ENCODE assay signal across 23 cellular contexts in the genomic region with DNA sequence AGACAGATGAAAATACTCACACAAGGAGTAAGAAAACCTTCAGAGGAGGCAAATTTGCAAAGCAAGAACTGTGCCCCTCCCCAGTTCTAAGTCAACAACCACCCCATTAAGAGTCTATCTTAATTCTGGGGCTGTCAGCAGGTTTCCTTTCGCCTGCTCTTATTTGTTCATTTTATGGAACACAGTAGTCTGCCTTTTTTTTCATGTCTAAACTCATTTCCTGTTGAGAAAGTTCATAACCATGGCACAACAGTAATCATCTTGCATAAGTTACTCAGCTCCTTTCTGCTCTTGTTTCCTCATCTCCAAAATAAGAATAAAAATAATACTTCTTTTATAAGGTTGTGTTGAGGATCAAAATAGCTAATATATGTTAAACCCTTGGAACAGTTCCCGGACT. TPM values are rescaled to one million over a fixed set of nuclear protein-coding genes. Genes with fewer than 3 reads are reported as not detected.
DNase-seq lines count a peak whose midpoint lies in the region; ATAC-seq, FAIRE-seq and TF ChIP-seq lines count a peak whose summit lies in the region.
"Had no signal": no experiment of that assay in that cellular context is flagged by ENCODE, and none has a peak within 500 bp of the region (broad histone marks: within the 10 kb centered on the region; RNA-seq: fewer than 3 reads in every experiment).

No MANE protein-coding gene starts in this region.

- ATAC-seq in Right ventricle myocardium superior (ENCODE audit: poor library complexity) = peak; percentile 22
- ATAC-seq: GM23338, HepG2, WTC11 had no signal

- H3K9me3 ChIP-seq in right atrium auricular region (no peaks in the 10 kb centered on the region), endothelial cell of umbilical vein (replicated peaks; ENCODE audit: control insufficient read depth, insufficient read depth, low read length) (no peaks in the 10 kb centered on the region)
- H3K9me3 ChIP-seq: sigmoid colon had no signal

- DNase-seq in Right ventricle myocardium superior = no peak
- no peak for DNase-seq in right atrium auricular region (ENCODE audit: low spot score)
- peak; percentile 17 to 64 for DNase-seq in NOMO-1 (lab: John Stamatoyannopoulos, UW; ENCODE audit: unreplicated experiment in 2 of 2)
- peak; percentile 16 for DNase-seq in endothelial cell of umbilical vein (ENCODE audit: low read depth, low spot score)
- no peak for DNase-seq in T-helper 2 cell
- DNase-seq in NCI-H226 = no peak
- DNase-seq in cerebellar cortex (ENCODE audit: low spot score) = no peak
- DNase-seq in kidney glomerular epithelial cell (lab: John Stamatoyannopoulos, UW) = no peak
- DNase-seq: activated CD4-positive, alpha-beta T cell treated with anti-CD3 and anti-CD28 coated beads, Interleukin-2, amount 50 U/mL, for 48 hours; activated gamma-delta T cell treated with Interleukin-2 at 50 U/mL for 16 hours; activated T-cell treated with anti-CD3 and anti-CD28 coated beads for 4 hours; CD4-positive, alpha-beta memory T cell; erythroblast; midbrain; NCI-H187; NCI-H345; nephron progenitor cell; sigmoid colon had no signal

- no peak for TF ChIP-seq CTCF in right atrium auricular region (IDR thresholded peaks at IDR 0.05)
- no peak for TF ChIP-seq CTCF in endothelial cell of umbilical vein (IDR thresholded peaks at IDR 0.05; ENCODE audit: extremely low read depth in 1 of 2, insufficient read depth in 1 of 2, low read depth in 1 of 2, low read length in 2 of 2)

- no peaks in the 10 kb centered on the region for H3K27me3 ChIP-seq in right atrium auricular region
- H3K27me3 ChIP-seq in endothelial cell of umbilical vein (ENCODE audit: control insufficient read depth in 2 of 2, insufficient read depth in 2 of 2, low read length in 2 of 2) = no peaks in the 10 kb centered on the region
- H3K27me3 ChIP-seq: cardiac muscle cell, sigmoid colon had no signal

- TF ChIP-seq POLR2A in endothelial cell of umbilical vein (IDR thresholded peaks at IDR 0.05; ENCODE audit: low read depth, low read length) = no peak

- no peak overlapping the region for H3K4me3 ChIP-seq in right atrium auricular region
- no peak overlapping the region for H3K4me3 ChIP-seq in endothelial cell of umbilical vein (replicated peaks in 1 of 3; ENCODE audit: insufficient read depth in 1 of 3, low read depth in 1 of 3, low read length in 3 of 3)
- H3K4me3 ChIP-seq: cardiac muscle cell, GM23338, sigmoid colon had no signal

- H3K27ac ChIP-seq in right atrium auricular region = no peak overlapping the region
- H3K27ac ChIP-seq in endothelial cell of umbilical vein (ENCODE audit: insufficient read depth, low read depth, low read length) = no peak overlapping the region
- H3K27ac ChIP-seq: cardiac muscle cell, sigmoid colon had no signal

- no peaks in the 10 kb centered on the region for H3K9me1 ChIP-seq in endothelial cell of umbilical vein (replicated peaks; ENCODE audit: control insufficient read depth, extremely low read depth, insufficient read depth, low read length)

- dilution Hi-C loops in endothelial cell of umbilical vein (cut with MboI; ENCODE audit: extremely low pct_ligation_motif_present, low sequenced_read_pairs) = no loop called here

- H3K4me2 ChIP-seq in endothelial cell of umbilical vein (ENCODE audit: insufficient read depth, low read length) = no peak overlapping the region
- H3K4me2 ChIP-seq: GM23338 had no signal

- FAIRE-seq in endothelial cell of umbilical vein (lab: Jason Lieb, UNC) = no peak
- FAIRE-seq: GM12892, HepG2 had no signal

- no TSS peak for BruUV-seq in endothelial cell of umbilical vein (replicated peaks; lab: Mats Ljungman, UMichigan)

- CTCF ChIA-PET in endothelial cell of umbilical vein (lab: Charles Lee) = no interaction called here

- H3K79me2 ChIP-seq in endothelial cell of umbilical vein (ENCODE audit: control insufficient read depth, insufficient read depth, low read length) = no peaks in the 10 kb centered on the region

- no peaks in the 10 kb centered on the region for H3K4me1 ChIP-seq in right atrium auricular region
- H3K4me1 ChIP-seq in endothelial cell of umbilical vein (ENCODE audit: control insufficient read depth, extremely low read depth, insufficient read depth, low read length) = no peaks in the 10 kb centered on the region
- H3K4me1 ChIP-seq: sigmoid colon had no signal

- no peaks in the 10 kb centered on the region for H4K20me1 ChIP-seq in endothelial cell of umbilical vein (replicated peaks; ENCODE audit: control insufficient read depth, extremely low read depth, insufficient read depth, low read length)

- intact Hi-C loops in Right ventricle myocardium superior (cut with DNase I) (no loop called here), endothelial cell of umbilical vein (cut with micrococcal nuclease) (no loop called here)

- POLR2A ChIA-PET in endothelial cell of umbilical vein (lab: Charles Lee) = no interaction called here

- H3K9ac ChIP-seq in endothelial cell of umbilical vein (replicated peaks; ENCODE audit: extremely low read depth, insufficient read depth, low read length) = no peak overlapping the region

- no peak overlapping the region for H2AFZ ChIP-seq in endothelial cell of umbilical vein (ENCODE audit: low read depth, low read length)
- H2AFZ ChIP-seq: GM23338 had no signal

- no peaks in the 10 kb centered on the region for H3K36me3 ChIP-seq in right atrium auricular region
- no peaks in the 10 kb centered on the region for H3K36me3 ChIP-seq in endothelial cell of umbilical vein (ENCODE audit: control insufficient read depth in 2 of 2, extremely low read depth in 1 of 2, insufficient read depth in 2 of 2, low read length in 2 of 2)
- H3K36me3 ChIP-seq: cardiac muscle cell, sigmoid colon had no signal

TF ChIP-seq in endothelial cell of umbilical vein, 7 proteins besides CTCF, POLR2A, EP300 and RAD21:
- TF ChIP-seq EZH2 (IDR thresholded peaks at IDR 0.05; ENCODE audit: borderline replicate concordance, low read depth, low read length, severe bottlenecking) (no peak), POLR2AphosphoS5 (IDR thresholded peaks at IDR 0.05; ENCODE audit: insufficient read depth, low read depth, low read length) (no peak), MYC (IDR thresholded peaks at IDR 0.05; ENCODE audit: low read depth, low read length) (no peak), GATA2 (IDR thresholded peaks at IDR 0.05; ENCODE audit: insufficient read depth, insufficient read length, low read depth, low read length) (no peak)
- TF ChIP-seq, protein P1, sequence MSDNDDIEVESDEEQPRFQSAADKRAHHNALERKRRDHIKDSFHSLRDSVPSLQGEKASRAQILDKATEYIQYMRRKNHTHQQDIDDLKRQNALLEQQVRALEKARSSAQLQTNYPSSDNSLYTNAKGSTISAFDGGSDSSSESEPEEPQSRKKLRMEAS (IDR thresholded peaks at IDR 0.05; ENCODE audit: insufficient read depth, insufficient read length) = no peak
TF ChIP-seq in endothelial cell of umbilical vein: peak in this region for 0.

RNA-seq across cellular contexts. Expression of a gene that starts 25.8 kb away (rescaled TPM):
- total RNA-seq in Right ventricle myocardium superior = 1.7 TPM
- total RNA-seq in right atrium auricular region = 1 to 10 TPM; 5.3 to 9.0 TPM
- total RNA-seq in endothelial cell of umbilical vein = 8.0 and 9.2 TPM in 2 replicates
- polyA plus RNA-seq in endothelial cell of umbilical vein = 4.8 and 5.2 TPM in 2 replicates
- 4.7 and 4.9 TPM in 2 replicates for polyA plus RNA-seq in endothelial cell of umbilical vein (2011; cell fraction: cytosol; rRNA removed)
- polyA plus RNA-seq in endothelial cell of umbilical vein (2011; cell fraction: nucleus; rRNA removed) = 10.2 and 12.9 TPM in 2 replicates
- 23.6 and 40.3 TPM in 2 replicates for polyA plus RNA-seq in endothelial cell of umbilical vein (2012)
- polyA minus RNA-seq in endothelial cell of umbilical vein = 9.0 and 12.1 TPM in 2 replicates
- polyA minus RNA-seq in endothelial cell of umbilical vein (2011; cell fraction: cytosol; rRNA and poly(A)+ RNA removed) = not detected
- polyA minus RNA-seq in endothelial cell of umbilical vein (2011; cell fraction: nucleus; rRNA and poly(A)+ RNA removed) = 9.4 and 12.2 TPM in 2 replicates
- total RNA-seq: HepG2 had no signal
- polyA plus RNA-seq: HepG2 had no signal

Comparison
In these comparisons a context has a peak if more than half of its experiments do, and no peak if none do; other contexts are left out.
1. DNase-seq: peak in NOMO-1 (2 of 2) and endothelial cell of umbilical vein (single experiment); none in Right ventricle myocardium superior (single experiment), right atrium auricular region (single experiment), T-helper 2 cell (0 of 5), NCI-H226 (single experiment), cerebellar cortex (single experiment) and kidney glomerular epithelial cell (single experiment).